Comparison of ENCODE assay signal across 14 cellular contexts in the genomic region with DNA sequence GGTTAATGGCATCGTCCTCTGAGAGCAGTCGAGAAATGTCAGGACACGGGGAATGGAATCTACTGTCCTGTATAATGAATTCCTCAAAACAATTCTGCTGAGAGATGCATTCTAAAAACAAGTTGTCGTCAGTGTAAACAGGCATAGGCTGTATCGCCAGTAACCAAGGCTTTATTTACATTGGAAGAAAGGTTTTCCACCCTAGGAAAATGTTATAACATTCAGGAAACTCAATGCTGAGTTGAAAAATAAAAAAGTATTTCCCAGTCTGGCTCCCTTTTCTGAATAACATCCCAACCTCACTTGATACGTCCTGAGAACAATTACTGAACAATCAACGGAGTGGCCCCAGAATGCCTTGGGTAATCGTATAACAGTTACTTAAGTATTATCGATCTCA.
"Had no signal": no experiment of that assay in that cellular context is flagged by ENCODE, and none has a peak within 500 bp of the region (broad histone marks: within the 10 kb centered on the region; RNA-seq: fewer than 3 reads in every experiment).

No MANE protein-coding gene starts in this region.

- H3K27ac ChIP-seq: prostate gland, sigmoid colon, SK-N-MC had no signal

- H3K36me3 ChIP-seq: prostate gland, sigmoid colon had no signal

- H3K36me3 Mint-ChIP-seq: naive B cell, type B pancreatic cell had no signal

- H3K27me3 ChIP-seq: sigmoid colon had no signal

- H3K9me3 Mint-ChIP-seq: activated T-cell treated with anti-CD3 and anti-CD28 coated beads, Interleukin-2, amount 50 U/mL, for 4 hours; type B pancreatic cell had no signal

- H3K4me3 Mint-ChIP-seq: activated CD8-positive, alpha-beta memory T cell treated with anti-CD3 and anti-CD28 coated beads, Interleukin-2, amount 10 ng/mL, durations not matched to agents 7 days and 5 days; activated T-cell treated with anti-CD3 and anti-CD28 coated beads, Interleukin-2, amount 50 U/mL, for 4 hours; naive B cell; type B pancreatic cell had no signal

- H3K4me1 ChIP-seq: prostate gland, sigmoid colon had no signal

- H3K27ac Mint-ChIP-seq: naive B cell, type B pancreatic cell had no signal

- H3K4me3 ChIP-seq: prostate gland, sigmoid colon, SK-N-MC had no signal

- H3K4me1 Mint-ChIP-seq: naive B cell had no signal

- FAIRE-seq: colon had no signal

- H3K9me3 ChIP-seq: prostate gland, sigmoid colon had no signal

- DNase-seq: activated gamma-delta T cell treated with Interleukin-2 at 50 U/mL for 16 hours; activated T-cell treated with anti-CD3 and anti-CD28 coated beads, Interleukin-2, amount 50 U/mL, for 4 hours; effector CD8-positive, alpha-beta T cell; hippocampal formation; naive B cell; nucleus accumbens; sigmoid colon; stimulated activated CD4-positive, alpha-beta T cell treated with anti-CD3 and anti-CD28 coated beads, Interleukin-2, amount 100 ng/mL, for 24 hours; substantia nigra had no signal
